4 cellular contexts compared by ENCODE assay signal in the genomic region with DNA sequence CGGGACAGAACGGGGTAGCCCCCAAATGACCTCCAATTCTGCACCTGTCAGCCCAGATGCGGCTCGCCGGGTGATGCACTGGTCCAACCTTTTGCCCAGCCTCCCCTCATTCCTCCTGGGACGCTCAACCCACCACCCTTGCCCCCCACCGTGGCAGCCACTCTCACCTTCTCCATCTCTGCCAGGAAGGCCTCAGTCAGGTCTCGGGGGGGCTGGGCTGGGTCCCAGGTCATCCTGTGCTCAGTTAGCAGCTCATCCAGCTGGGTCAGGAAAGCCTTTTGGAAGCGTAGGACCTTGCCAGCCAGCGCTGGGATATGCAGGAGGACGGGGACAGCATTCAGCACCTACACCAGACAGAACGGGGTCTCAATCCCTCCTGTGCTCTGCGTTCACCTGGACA. TPM values are rescaled to one million over a fixed set of nuclear protein-coding genes. Genes with fewer than 3 reads are reported as not detected.
DNase-seq lines count a peak whose midpoint lies in the region; ATAC-seq, FAIRE-seq and TF ChIP-seq lines count a peak whose summit lies in the region.
"Not testable (repeated sequence)": the region's sequence is repeated elsewhere in the genome, so short reads cannot be mapped to it uniquely, and the experiment has no call there.

No MANE protein-coding gene starts in this region.

- not testable (repeated sequence) for H3K4me3 Mint-ChIP-seq in stimulated activated effector memory CD8-positive, alpha-beta T cell treated with anti-CD3 and anti-CD28 coated beads, Interleukin-12 subunit alpha, Interleukin-12 subunit beta, amount 100 ng/mL, for 72 hours

- not testable (repeated sequence) for H3K27ac ChIP-seq in right lobe of liver

- WGBS in right lobe of liver (ENCODE audit: insufficient coverage, low coverage, low lambda C conversion rate, missing lambda C conversion rate), result no CpG with 5 or more reads among the region's 13 CpGs

- intact Hi-C loops in right lobe of liver (cut with DNase I), result not testable (repeated sequence)

- peaks cover 0 to 20% (median 6%) of the 10 kb centered on the region in 4 donors for H3K4me1 ChIP-seq in right lobe of liver

- not testable (repeated sequence) for H3K36me3 Mint-ChIP-seq in stimulated activated effector memory CD8-positive, alpha-beta T cell treated with anti-CD3 and anti-CD28 coated beads, Interleukin-12 subunit alpha, Interleukin-12 subunit beta, amount 100 ng/mL, for 72 hours

- DNase-seq in HTR-8/SVneo (ENCODE audit: insufficient read length, low spot score); bronchial epithelial cell (ENCODE audit: low read depth); right lobe of liver; stimulated activated effector memory CD8-positive, alpha-beta T cell treated with anti-CD3 and anti-CD28 coated beads, Interleukin-12 subunit alpha, Interleukin-12 subunit beta, amount 100 ng/mL, for 72 hours (ENCODE audit: low spot score in 2 of 2): not testable (repeated sequence)

- not testable (repeated sequence) for H3K27me3 ChIP-seq in bronchial epithelial cell (ENCODE audit: control insufficient read depth, insufficient read depth, low read length); right lobe of liver

- not testable (repeated sequence) for H3K4me1 Mint-ChIP-seq in stimulated activated effector memory CD8-positive, alpha-beta T cell treated with anti-CD3 and anti-CD28 coated beads, Interleukin-12 subunit alpha, Interleukin-12 subunit beta, amount 100 ng/mL, for 72 hours

- TF ChIP-seq CTCF in bronchial epithelial cell (IDR thresholded peaks at IDR 0.05; ENCODE audit: insufficient read depth, low read length, severe bottlenecking); right lobe of liver (IDR thresholded peaks at IDR 0.05): not testable (repeated sequence)

- not testable (repeated sequence) for H3K9me3 Mint-ChIP-seq in stimulated activated effector memory CD8-positive, alpha-beta T cell treated with anti-CD3 and anti-CD28 coated beads, Interleukin-12 subunit alpha, Interleukin-12 subunit beta, amount 100 ng/mL, for 72 hours

- H3K4me3 ChIP-seq in bronchial epithelial cell (ENCODE audit: low read depth, low read length), result not testable (repeated sequence)
- H3K4me3 ChIP-seq in right lobe of liver, result peak overlapping the region in 2 of 3 donors; percentile 77 to 80

- FAIRE-seq in HTR-8/SVneo (lab: Jason Lieb, UNC) (peak; percentile 26), bronchial epithelial cell (lab: Jason Lieb, UNC) (peak; percentile 62)

- not testable (repeated sequence) for TF ChIP-seq POLR2A in right lobe of liver (IDR thresholded peaks at IDR 0.05)

- H3K9me3 ChIP-seq in right lobe of liver, result not testable (repeated sequence)

- H3K36me3 ChIP-seq in bronchial epithelial cell (ENCODE audit: control insufficient read depth, insufficient read depth, low read length), result not testable (repeated sequence)
- peaks cover 0 to 19% (median 7%) of the 10 kb centered on the region in 4 donors for H3K36me3 ChIP-seq in right lobe of liver

- peak overlapping the region; percentile 85 for H3K27ac Mint-ChIP-seq in stimulated activated effector memory CD8-positive, alpha-beta T cell treated with anti-CD3 and anti-CD28 coated beads, Interleukin-12 subunit alpha, Interleukin-12 subunit beta, amount 100 ng/mL, for 72 hours

- ATAC-seq in right lobe of liver; stimulated activated effector memory CD8-positive, alpha-beta T cell treated with anti-CD3 and anti-CD28 coated beads, Interleukin-12 subunit alpha, Interleukin-12 subunit beta, amount 100 ng/mL, for 72 hours: not testable (repeated sequence)

RNA-seq across cellular contexts. Expression of a gene that starts 2.6 kb away (rescaled TPM):
- total RNA-seq in bronchial epithelial cell, result 0.53 and 0.64 TPM in 2 replicates
- 100 to 1,000 TPM; 104 to 400 (median 283) TPM for total RNA-seq in right lobe of liver

RNA-seq across cellular contexts. Expression of a gene that starts 37.4 kb away (rescaled TPM):
- total RNA-seq in bronchial epithelial cell, result 64.8 and 68.0 TPM in 2 replicates
- 10 to 100 TPM; 34.9 to 67.5 (median 51.6) TPM for total RNA-seq in right lobe of liver

RNA-seq across cellular contexts. Expression of a gene that starts 48.5 kb away (rescaled TPM):
- total RNA-seq in bronchial epithelial cell (5.5 and 14.8 TPM in 2 replicates), right lobe of liver (10 to 100 TPM in 4 of 6 experiments, 1 to 10 TPM in 2; 6.7 to 78.1 (median 60.9) TPM)

RNA-seq across cellular contexts. Expression of a gene that starts 54.0 kb away (rescaled TPM):
- total RNA-seq in bronchial epithelial cell, result 2.4 and 3.4 TPM in 2 replicates
- 1 to 10 TPM in 3 of 6 experiments, under 1 TPM in 3; 0.51 to 1.4 (median 0.97) TPM for total RNA-seq in right lobe of liver

RNA-seq across cellular contexts. Expression of a gene that starts 57.4 kb away (rescaled TPM):
- total RNA-seq in bronchial epithelial cell (18.7 and 26.0 TPM in 2 replicates), right lobe of liver (10 to 100 TPM; 17.6 to 27.9 (median 23.0) TPM)

Comparison
In these comparisons a context has a peak if more than half of its experiments do, and no peak if none do; other contexts are left out.
1. RNA of a gene that starts 2.6 kb away (total RNA-seq): 104 to 400 TPM in right lobe of liver; 0.53 to 0.64 TPM in bronchial epithelial cell; every median in the first group is over 10 times any median in the second.